In the genomic region with DNA sequence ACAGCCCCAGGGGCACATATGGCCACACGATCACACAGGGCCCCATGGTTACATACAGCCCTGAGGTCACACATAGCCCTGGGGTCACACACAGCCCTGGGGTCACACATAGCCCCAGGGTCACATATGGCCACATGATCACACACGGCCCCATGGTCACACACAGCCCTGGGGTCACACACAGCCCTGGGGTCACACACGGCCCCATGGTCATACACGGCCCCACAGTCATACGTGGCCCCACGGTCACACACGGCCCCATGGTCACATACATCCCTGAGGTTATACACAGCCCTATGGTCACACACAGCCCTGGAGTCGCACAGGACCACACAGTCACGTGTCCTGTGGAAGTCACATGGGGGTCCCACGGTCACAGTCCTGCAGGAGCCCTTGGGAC, we compare ENCODE assay signal across 19 cellular contexts.
DNase-seq lines count a peak whose midpoint lies in the region; ATAC-seq and TF ChIP-seq lines count a peak whose summit lies in the region.
"Had no signal": no experiment of that assay in that cellular context is flagged by ENCODE, and none has a peak within 500 bp of the region (broad histone marks: within the 10 kb centered on the region; RNA-seq: fewer than 3 reads in every experiment).

No MANE protein-coding gene starts in this region.

- H3K27ac ChIP-seq in trophoblast cell (ENCODE audit: low read depth, low read length) (no peak overlapping the region), upper lobe of right lung (no peak overlapping the region)
- H3K27ac ChIP-seq: 22Rv1, A549, C4-2B had no signal

- peaks cover 2% of the 10 kb centered on the region for H3K79me1 ChIP-seq in trophoblast cell (ENCODE audit: low read length)

- H3K27ac Mint-ChIP-seq in dendritic cell treated with granulocyte-macrophage colony-stimulating factor and Interleukin-4, amounts not matched to agents 40 ng/mL and 50 ng/mL, for 4 days = peak overlapping the region; percentile 9
- H3K27ac Mint-ChIP-seq: CD4-positive, alpha-beta T cell; HFFc6 had no signal

- no peak overlapping the region for H2BK12ac ChIP-seq in trophoblast cell (ENCODE audit: low read length)

- no peak overlapping the region for H4K12ac ChIP-seq in trophoblast cell (ENCODE audit: low read depth, low read length)

- H3K4me3 Mint-ChIP-seq in dendritic cell treated with granulocyte-macrophage colony-stimulating factor and Interleukin-4, amounts not matched to agents 40 ng/mL and 50 ng/mL, for 4 days = no peak overlapping the region
- H3K4me3 Mint-ChIP-seq: CD4-positive, alpha-beta T cell; HFFc6 had no signal

- H3K36me3 Mint-ChIP-seq in dendritic cell treated with granulocyte-macrophage colony-stimulating factor and Interleukin-4, amounts not matched to agents 40 ng/mL and 50 ng/mL, for 4 days (ENCODE audit: low read depth) = peaks cover 73% of the 10 kb centered on the region

- H3K36me3 ChIP-seq in trophoblast cell (ENCODE audit: control insufficient read depth in 1 of 2, insufficient read depth in 2 of 2, low read length in 2 of 2) (peaks cover 19 to 29% of the 10 kb centered on the region in 2 experiments), upper lobe of right lung (peaks cover 7% of the 10 kb centered on the region)

- intact Hi-C loops in dendritic cell treated with granulocyte-macrophage colony-stimulating factor and Interleukin-4, amounts not matched to agents 40 ng/mL and 50 ng/mL, for 4 days (cut with micrococcal nuclease) = loop anchor here (2.0 kb wide), 1 partner anchor 217 kb away; no protein-coding TSS in a partner anchor
- intact Hi-C loops in upper lobe of right lung (cut with DNase I) = no loop called here

- no peak overlapping the region for H3K4me2 ChIP-seq in trophoblast cell (ENCODE audit: low read length)
- H3K4me2 ChIP-seq: A549 had no signal

- DNase-seq in activated CD8-positive, alpha-beta memory T cell treated with anti-CD3 and anti-CD28 coated beads, Interleukin-2, amount 50 U/mL, for 48 hours = peak; percentile 33
- DNase-seq in activated CD8-positive, alpha-beta memory T cell treated with anti-CD3 and anti-CD28 coated beads for 24 hours = no peak
- DNase-seq in trophoblast cell = no peak
- no peak for DNase-seq in upper lobe of right lung
- DNase-seq: AML-193; CD4-positive, alpha-beta T cell; DMS153; DMS79; GDM1; GOT3; H7; HFFc6 had no signal

- no peak overlapping the region for H3K4ac ChIP-seq in trophoblast cell (ENCODE audit: low read depth, low read length)

- peaks cover 11% of the 10 kb centered on the region for H3K4me1 Mint-ChIP-seq in dendritic cell treated with granulocyte-macrophage colony-stimulating factor and Interleukin-4, amounts not matched to agents 40 ng/mL and 50 ng/mL, for 4 days (ENCODE audit: low read depth)

- ATAC-seq in upper lobe of right lung (peak; percentile 14), HG02798 (IDR thresholded peaks at IDR 0.05; ENCODE audit: poor library complexity, unreplicated experiment) (no peak), HG03025 (IDR thresholded peaks at IDR 0.05; ENCODE audit: low FRiP score, unreplicated experiment) (no peak), HG02884 (IDR thresholded peaks at IDR 0.05; ENCODE audit: unreplicated experiment) (no peak)

- H2AFZ ChIP-seq in trophoblast cell (ENCODE audit: insufficient read depth, low read length, poor library complexity) = no peak overlapping the region

- H3K14ac ChIP-seq in trophoblast cell (ENCODE audit: low read length) = no peak overlapping the region

- H3K4me1 ChIP-seq in trophoblast cell (ENCODE audit: control insufficient read depth in 1 of 2, insufficient read depth in 2 of 2, low read length in 2 of 2) = no peaks in the 10 kb centered on the region
- H3K4me1 ChIP-seq in upper lobe of right lung = no peaks in the 10 kb centered on the region
- H3K4me1 ChIP-seq: A549 had no signal

- H2BK120ac ChIP-seq in trophoblast cell (ENCODE audit: insufficient read depth, low read length, poor library complexity) = no peak overlapping the region

- H3K9me3 ChIP-seq in trophoblast cell (ENCODE audit: insufficient read depth, low read depth, low read length) (no peaks in the 10 kb centered on the region), upper lobe of right lung (no peaks in the 10 kb centered on the region)
- H3K9me3 ChIP-seq: A549 had no signal

- H3K18ac ChIP-seq in trophoblast cell (ENCODE audit: low read length) = peak overlapping the region; percentile 30

- no peaks in the 10 kb centered on the region for H3K79me2 ChIP-seq in trophoblast cell (ENCODE audit: control insufficient read depth, insufficient read depth, low read length, poor library complexity)

- WGBS in trophoblast cell (ENCODE audit: extremely low coverage, insufficient coverage, insufficient read length) = no CpG with 5 or more reads among the region's 10 CpGs

- no peak overlapping the region for H2AK5ac ChIP-seq in trophoblast cell (ENCODE audit: low read length)

- H3K27me3 Mint-ChIP-seq in dendritic cell treated with granulocyte-macrophage colony-stimulating factor and Interleukin-4, amounts not matched to agents 40 ng/mL and 50 ng/mL, for 4 days = no peaks in the 10 kb centered on the region
- H3K27me3 Mint-ChIP-seq: CD4-positive, alpha-beta T cell had no signal

- no peak for TF ChIP-seq CTCF in upper lobe of right lung (IDR thresholded peaks at IDR 0.05)

- H3K23ac ChIP-seq in trophoblast cell (ENCODE audit: low read length) = no peak overlapping the region

- no peak overlapping the region for H3K9ac ChIP-seq in trophoblast cell (ENCODE audit: low read length)

- peak overlapping the region; percentile 18 for H2BK5ac ChIP-seq in trophoblast cell (ENCODE audit: low read depth, low read length, poor library complexity)

- H3K4me3 ChIP-seq in trophoblast cell (ENCODE audit: low read depth, low read length) = no peak overlapping the region
- H3K4me3 ChIP-seq in upper lobe of right lung = no peak overlapping the region
- H3K4me3 ChIP-seq: A549 had no signal

- H3K9me3 Mint-ChIP-seq in dendritic cell treated with granulocyte-macrophage colony-stimulating factor and Interleukin-4, amounts not matched to agents 40 ng/mL and 50 ng/mL, for 4 days = no peaks in the 10 kb centered on the region
- H3K9me3 Mint-ChIP-seq: CD4-positive, alpha-beta T cell; HFFc6 had no signal

- no peak overlapping the region for H4K91ac ChIP-seq in trophoblast cell (ENCODE audit: low read depth, low read length)

- no peaks in the 10 kb centered on the region for H3K27me3 ChIP-seq in trophoblast cell (ENCODE audit: insufficient read depth, low read length)
- no peaks in the 10 kb centered on the region for H3K27me3 ChIP-seq in upper lobe of right lung

- H4K8ac ChIP-seq in trophoblast cell (ENCODE audit: low read depth, low read length) = no peak overlapping the region
